In the genomic region with DNA sequence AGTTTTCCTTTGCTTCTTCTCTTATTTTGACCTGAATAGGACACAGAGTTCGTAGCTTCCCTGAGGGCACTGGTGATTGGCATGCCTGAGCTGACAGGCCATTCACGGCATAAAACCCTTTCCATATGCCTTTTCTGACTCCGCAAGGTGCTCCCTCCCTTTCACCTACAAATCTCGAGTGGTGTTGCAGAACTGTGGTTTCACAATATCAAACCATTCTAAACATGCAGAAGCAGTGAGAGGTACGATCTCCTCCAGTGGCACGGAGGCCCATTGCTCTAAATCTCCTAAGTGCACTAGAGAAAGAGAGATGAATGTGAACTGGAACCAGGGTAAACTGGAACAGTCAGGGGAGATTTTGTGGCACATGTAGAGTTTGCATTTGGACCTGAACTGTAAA, we compare ENCODE assay signal across 14 cellular contexts. TPM values are rescaled to one million over a fixed set of nuclear protein-coding genes. Genes with fewer than 3 reads are reported as not detected.
"Had no signal": no experiment of that assay in that cellular context is flagged by ENCODE, and none has a peak within 500 bp of the region (broad histone marks: within the 10 kb centered on the region; RNA-seq: fewer than 3 reads in every experiment).

No MANE protein-coding gene starts in this region.

- H3K27me3 ChIP-seq: gastrocnemius medialis, sigmoid colon had no signal

- DNase-seq: activated B cell treated with CpG ODN at 0.5 μM for 24 hours; activated CD4-positive, alpha-beta T cell treated with anti-CD3 and anti-CD28 coated beads, Interleukin-2, amount 10 ng/mL, durations not matched to agents 7 days and 5 days; activated naive CD4-positive, alpha-beta T cell treated with anti-CD3 and anti-CD28 coated beads, Interleukin-2, amount 10 ng/mL, durations not matched to agents 7 days and 5 days; activated T-cell treated with anti-CD3 and anti-CD28 coated beads for 4 hours; amygdala; effector memory CD8-positive, alpha-beta T cell; gastrocnemius medialis; sigmoid colon; stimulated activated naive CD4-positive, alpha-beta T cell had no signal

- H3K9me3 ChIP-seq: gastrocnemius medialis, sigmoid colon had no signal

- H3K27me3 Mint-ChIP-seq: activated B cell treated with CpG ODN at 0.5 μM for 24 hours; activated CD4-positive, alpha-beta T cell treated with anti-CD3 and anti-CD28 coated beads, Interleukin-2, amount 10 ng/mL, durations not matched to agents 7 days and 5 days; activated naive CD4-positive, alpha-beta T cell treated with anti-CD3 and anti-CD28 coated beads, Interleukin-2, amount 10 ng/mL, durations not matched to agents 7 days and 5 days; activated T-helper 17 cell treated with anti-CD3 and anti-CD28 coated beads, Interleukin-2, amount 50 U/mL, for 72 hours; brain; effector memory CD8-positive, alpha-beta T cell had no signal

- H3K4me3 Mint-ChIP-seq: activated B cell treated with CpG ODN at 0.5 μM for 24 hours; activated CD4-positive, alpha-beta T cell treated with anti-CD3 and anti-CD28 coated beads, Interleukin-2, amount 10 ng/mL, durations not matched to agents 7 days and 5 days; activated naive CD4-positive, alpha-beta T cell treated with anti-CD3 and anti-CD28 coated beads, Interleukin-2, amount 10 ng/mL, durations not matched to agents 7 days and 5 days; activated T-helper 17 cell treated with anti-CD3 and anti-CD28 coated beads, Interleukin-2, amount 50 U/mL, for 72 hours; brain; effector memory CD8-positive, alpha-beta T cell; nephron; T-helper 1 cell treated with Interleukin-12 subunit alpha and Interleukin-12 subunit beta and Interleukin-4 antibody, amounts not matched to agents 30 μg/mL and 1 μg/mL, for 36 hours had no signal

- H3K36me3 ChIP-seq: gastrocnemius medialis had no signal

- ATAC-seq: activated T-helper 17 cell treated with anti-CD3 and anti-CD28 coated beads, Interleukin-2, amount 50 U/mL, for 72 hours; effector memory CD8-positive, alpha-beta T cell; gastrocnemius medialis had no signal

- H3K4me3 ChIP-seq: gastrocnemius medialis, sigmoid colon had no signal

- H3K9me3 Mint-ChIP-seq: activated B cell treated with CpG ODN at 0.5 μM for 24 hours; activated CD4-positive, alpha-beta T cell treated with anti-CD3 and anti-CD28 coated beads, Interleukin-2, amount 10 ng/mL, durations not matched to agents 7 days and 5 days; activated naive CD4-positive, alpha-beta T cell treated with anti-CD3 and anti-CD28 coated beads, Interleukin-2, amount 10 ng/mL, durations not matched to agents 7 days and 5 days; activated T-helper 17 cell treated with anti-CD3 and anti-CD28 coated beads, Interleukin-2, amount 50 U/mL, for 72 hours; brain; effector memory CD8-positive, alpha-beta T cell; nephron; T-helper 1 cell treated with Interleukin-12 subunit alpha and Interleukin-12 subunit beta and Interleukin-4 antibody, amounts not matched to agents 30 μg/mL and 1 μg/mL, for 36 hours had no signal

- H3K27ac Mint-ChIP-seq: activated B cell treated with CpG ODN at 0.5 μM for 24 hours; activated CD4-positive, alpha-beta T cell treated with anti-CD3 and anti-CD28 coated beads, Interleukin-2, amount 10 ng/mL, durations not matched to agents 7 days and 5 days; activated naive CD4-positive, alpha-beta T cell treated with anti-CD3 and anti-CD28 coated beads, Interleukin-2, amount 10 ng/mL, durations not matched to agents 7 days and 5 days; activated T-helper 17 cell treated with anti-CD3 and anti-CD28 coated beads, Interleukin-2, amount 50 U/mL, for 72 hours; effector memory CD8-positive, alpha-beta T cell; nephron; T-helper 1 cell treated with Interleukin-12 subunit alpha and Interleukin-12 subunit beta and Interleukin-4 antibody, amounts not matched to agents 30 μg/mL and 1 μg/mL, for 36 hours had no signal

- H3K27ac ChIP-seq: gastrocnemius medialis, sigmoid colon had no signal

- H3K4me1 Mint-ChIP-seq: activated B cell treated with CpG ODN at 0.5 μM for 24 hours; activated CD4-positive, alpha-beta T cell treated with anti-CD3 and anti-CD28 coated beads, Interleukin-2, amount 10 ng/mL, durations not matched to agents 7 days and 5 days; activated T-helper 17 cell treated with anti-CD3 and anti-CD28 coated beads, Interleukin-2, amount 50 U/mL, for 72 hours; brain; nephron had no signal

- H3K4me1 ChIP-seq: gastrocnemius medialis, sigmoid colon had no signal

RNA-seq across cellular contexts. Expression of gene RBP5, which starts 25.4 kb away (rescaled TPM):
- total RNA-seq: activated B cell treated with CpG ODN at 0.5 μM for 24 hours; activated T-helper 17 cell treated with anti-CD3 and anti-CD28 coated beads, Interleukin-2, amount 50 U/mL, for 72 hours; gastrocnemius medialis; kidney epithelial cell had no signal
